Comparison of ENCODE assay signal across 16 cellular contexts in genomic region chr9:130940023-130940549, GRCh38. TPM values are rescaled to one million over a fixed set of nuclear protein-coding genes. Genes with fewer than 3 reads are reported as not detected.
DNase-seq lines count a peak whose midpoint lies in the region; ATAC-seq and TF ChIP-seq lines count a peak whose summit lies in the region.
"Had no signal": no experiment of that assay in that cellular context is flagged by ENCODE, and none has a peak within 500 bp of the region (broad histone marks: within the 10 kb centered on the region; RNA-seq: fewer than 3 reads in every experiment).

No MANE protein-coding gene starts in this region.

- H3K27me3 Mint-ChIP-seq in WTC11 (ENCODE audit: low read depth) = peaks cover 50% of the 10 kb centered on the region

- ATAC-seq in heart right ventricle = no peak
- ATAC-seq in WTC11 = no peak

- no peaks in the 10 kb centered on the region for H3K36me3 ChIP-seq in left ventricle myocardium inferior
- H3K36me3 ChIP-seq in heart right ventricle = no peaks in the 10 kb centered on the region
- no peaks in the 10 kb centered on the region for H3K36me3 ChIP-seq in iPS-20b (ENCODE audit: insufficient read depth, low read depth, low read length)
- no peaks in the 10 kb centered on the region for H3K36me3 ChIP-seq in urinary bladder (ENCODE audit: insufficient read depth)
- H3K36me3 ChIP-seq in ovary = no peaks in the 10 kb centered on the region

- H3K27ac ChIP-seq in left ventricle myocardium inferior (replicated peaks) (no peak overlapping the region), heart right ventricle (no peak overlapping the region), iPS-20b (ENCODE audit: low read length) (no peak overlapping the region), urinary bladder (ENCODE audit: low read depth) (no peak overlapping the region), ovary (no peak overlapping the region)

- intact Hi-C loops in left ventricle myocardium inferior (cut with micrococcal nuclease) (loop anchor here (10.0 kb wide), 1 partner anchor 235 kb away; no protein-coding TSS in a partner anchor), heart right ventricle (cut with DNase I) (loop anchor here (2.0 to 10.0 kb wide), 9 partner anchors 57 to 243 kb away; no protein-coding TSS in a partner anchor), ovary (cut with DNase I) (loop anchor here in 3 of 4 donors (2.0 to 10.0 kb wide), 6 partner anchors 73 to 241 kb away; no protein-coding TSS in a partner anchor)

- POLR2A ChIA-PET in WTC11 (lab: Charles Lee) = no interaction called here

- TF ChIP-seq CTCF in left ventricle myocardium inferior (IDR thresholded peaks at IDR 0.05; ENCODE audit: borderline replicate concordance) = no peak
- no peak for TF ChIP-seq CTCF in heart right ventricle (IDR thresholded peaks at IDR 0.05)
- TF ChIP-seq CTCF in WTC11 (IDR thresholded peaks at IDR 0.05) = no peak
- no peak for TF ChIP-seq CTCF in ovary (IDR thresholded peaks at IDR 0.05)

- no peak overlapping the region for H3K9ac ChIP-seq in iPS-20b (ENCODE audit: low read depth, low read length)

- H3K4me1 Mint-ChIP-seq in WTC11 = peaks cover 30% of the 10 kb centered on the region

- WGBS in heart right ventricle, 2 donors = 4% methylated on average over 32 of the region's 32 CpGs
- 7% methylated on average over 32 of the region's 32 CpGs for WGBS in urinary bladder
- 2 to 3% (median 3%) methylated on average over 23 to 32 of the region's 32 CpGs for WGBS in ovary, 3 donors

- no peaks in the 10 kb centered on the region for H3K9me3 ChIP-seq in left ventricle myocardium inferior (replicated peaks)
- H3K9me3 ChIP-seq in heart right ventricle = no peaks in the 10 kb centered on the region
- H3K9me3 ChIP-seq in iPS-20b (ENCODE audit: insufficient read depth, low read depth, low read length) = no peaks in the 10 kb centered on the region
- no peaks in the 10 kb centered on the region for H3K9me3 ChIP-seq in ovary

- no peaks in the 10 kb centered on the region for H3K36me3 Mint-ChIP-seq in WTC11

- TF ChIP-seq POLR2A in ovary (IDR thresholded peaks at IDR 0.05) = no peak

- H3K9me3 Mint-ChIP-seq in WTC11 = no peaks in the 10 kb centered on the region
- H3K9me3 Mint-ChIP-seq: nephron had no signal

- H3K27me3 ChIP-seq in left ventricle myocardium inferior (ENCODE audit: low read depth) (peaks cover 85% of the 10 kb centered on the region), heart right ventricle (peaks cover 36 to 83% (median 81%) of the 10 kb centered on the region in 7 donors), iPS-20b (ENCODE audit: insufficient read depth, low read length) (peaks cover 61% of the 10 kb centered on the region), ovary (peaks cover 12% of the 10 kb centered on the region)

- DNase-seq in left ventricle myocardium inferior = no peak
- no peak for DNase-seq in heart right ventricle
- DNase-seq in WTC11 (ENCODE audit: low spot score) = peak; percentile 41
- DNase-seq in hippocampal formation (lab: John Stamatoyannopoulos, UW) = no peak
- DNase-seq in stimulated activated CD4-positive, alpha-beta T cell treated with anti-CD3 and anti-CD28 coated beads, Interleukin-12 subunit alpha, Interleukin-12 subunit beta, amount 100 ng/mL, for 4 hours = no peak
- no peak for DNase-seq in ovary
- DNase-seq: activated CD4-positive, alpha-beta T cell treated with anti-CD3 and anti-CD28 coated beads for 1 hour; activated gamma-delta T cell; NCI-H1092 had no signal

- peak overlapping the region; percentile 67 for H3K4me3 ChIP-seq in left ventricle myocardium inferior
- H3K4me3 ChIP-seq in heart right ventricle = peak overlapping the region in 2 of 10 donors; percentile 45 to 53
- peak overlapping the region; percentile 76; the same call in 1 of the 2 replicates for H3K4me3 ChIP-seq in iPS-20b (ENCODE audit: low read length)
- H3K4me3 ChIP-seq in urinary bladder (ENCODE audit: low read depth, low read length) = peak overlapping the region; percentile 36
- H3K4me3 ChIP-seq in ovary = no peak overlapping the region

- no peak overlapping the region for H3K27ac Mint-ChIP-seq in WTC11
- H3K27ac Mint-ChIP-seq: CD14-positive monocyte, nephron had no signal

- CTCF ChIA-PET in WTC11 (lab: Charles Lee) = interaction anchor here (0.6 to 1.4 kb wide), 10 partner anchors 13 to 74 kb away, joined by 3 to 11 read pairs (median 4); no protein-coding TSS in a partner anchor

- H3K4me1 ChIP-seq in left ventricle myocardium inferior = peaks cover 32% of the 10 kb centered on the region
- H3K4me1 ChIP-seq in heart right ventricle = peaks cover 3 to 42% (median 21%) of the 10 kb centered on the region in 9 donors
- H3K4me1 ChIP-seq in iPS-20b (ENCODE audit: insufficient read depth, low read length) = peaks cover 9% of the 10 kb centered on the region; the same call in 1 of the 2 replicates
- H3K4me1 ChIP-seq in urinary bladder (ENCODE audit: insufficient read depth) = no peaks in the 10 kb centered on the region
- H3K4me1 ChIP-seq in ovary (ENCODE audit: insufficient read depth) = peaks cover 6% of the 10 kb centered on the region

- H3K4me3 Mint-ChIP-seq in WTC11 = peak overlapping the region; percentile 61

- TF ChIP-seq EP300 in ovary (IDR thresholded peaks at IDR 0.05) = no peak

TF ChIP-seq in WTC11, 78 proteins besides CTCF, POLR2A, EP300 and RAD21 (continues in another document):
- TF ChIP-seq JAZF1 (CRISPR knock-in tag; IDR thresholded peaks at IDR 0.05) (no peak), ZNF138 (CRISPR knock-in tag; conservative IDR thresholded peaks at IDR 0.05) (no peak), FOXP1 (CRISPR knock-in tag; IDR thresholded peaks at IDR 0.05; ENCODE audit: borderline replicate concordance) (no peak), HMGA2 (CRISPR knock-in tag; IDR thresholded peaks at IDR 0.05) (no peak), OVOL2 (CRISPR knock-in tag; IDR thresholded peaks at IDR 0.05; ENCODE audit: borderline replicate concordance) (no peak), ETV6 (CRISPR knock-in tag; IDR thresholded peaks at IDR 0.05) (no peak), ZSCAN18 (CRISPR knock-in tag; IDR thresholded peaks at IDR 0.05) (no peak), SMAD4 (CRISPR knock-in tag; IDR thresholded peaks at IDR 0.05) (no peak), USF1 (CRISPR knock-in tag; IDR thresholded peaks at IDR 0.05) (no peak), CBFB (CRISPR knock-in tag; IDR thresholded peaks at IDR 0.05; ENCODE audit: low read depth) (no peak)
- TF ChIP-seq, protein P1, sequence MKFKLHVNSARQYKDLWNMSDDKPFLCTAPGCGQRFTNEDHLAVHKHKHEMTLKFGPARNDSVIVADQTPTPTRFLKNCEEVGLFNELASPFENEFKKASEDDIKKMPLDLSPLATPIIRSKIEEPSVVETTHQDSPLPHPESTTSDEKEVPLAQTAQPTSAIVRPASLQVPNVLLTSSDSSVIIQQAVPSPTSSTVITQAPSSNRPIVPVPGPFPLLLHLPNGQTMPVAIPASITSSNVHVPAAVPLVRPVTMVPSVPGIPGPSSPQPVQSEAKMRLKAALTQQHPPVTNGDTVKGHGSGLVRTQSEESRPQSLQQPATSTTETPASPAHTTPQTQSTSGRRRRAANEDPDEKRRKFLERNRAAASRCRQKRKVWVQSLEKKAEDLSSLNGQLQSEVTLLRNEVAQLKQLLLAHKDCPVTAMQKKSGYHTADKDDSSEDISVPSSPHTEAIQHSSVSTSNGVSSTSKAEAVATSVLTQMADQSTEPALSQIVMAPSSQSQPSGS (CRISPR knock-in tag; IDR thresholded peaks at IDR 0.05; ENCODE audit: borderline replicate concordance, low read depth) = no peak
- TF ChIP-seq, protein P2, sequence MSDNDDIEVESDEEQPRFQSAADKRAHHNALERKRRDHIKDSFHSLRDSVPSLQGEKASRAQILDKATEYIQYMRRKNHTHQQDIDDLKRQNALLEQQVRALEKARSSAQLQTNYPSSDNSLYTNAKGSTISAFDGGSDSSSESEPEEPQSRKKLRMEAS (CRISPR knock-in tag; IDR thresholded peaks at IDR 0.05) = no peak
- TF ChIP-seq, protein P3, sequence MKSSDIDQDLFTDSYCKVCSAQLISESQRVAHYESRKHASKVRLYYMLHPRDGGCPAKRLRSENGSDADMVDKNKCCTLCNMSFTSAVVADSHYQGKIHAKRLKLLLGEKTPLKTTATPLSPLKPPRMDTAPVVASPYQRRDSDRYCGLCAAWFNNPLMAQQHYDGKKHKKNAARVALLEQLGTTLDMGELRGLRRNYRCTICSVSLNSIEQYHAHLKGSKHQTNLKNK (CRISPR knock-in tag; IDR thresholded peaks at IDR 0.05) = no peak

RNA-seq across cellular contexts. Expression of gene FIBCD1, which starts 1.0 kb away (rescaled TPM):
- total RNA-seq in left ventricle myocardium inferior = 0.58 TPM
- 1 to 10 TPM in 4 of 10 donors, under 1 TPM in 6; 0.16 to 5.8 (median 0.74) TPM for total RNA-seq in heart right ventricle
- polyA plus RNA-seq in heart right ventricle = 1 to 10 TPM; 2.0 to 3.9 TPM
- 6.6 to 9.1 TPM (median 8.8 TPM) in 3 replicates for total RNA-seq in WTC11 (2021)
- 0.16 TPM for total RNA-seq in urinary bladder
- polyA plus RNA-seq in urinary bladder = 2.4 TPM
- total RNA-seq in ovary = under 1 TPM in 5 of 7 donors, not detected in 2; 0.08 to 0.45 (median 0.13) TPM
- polyA plus RNA-seq in ovary = under 1 TPM in 1 of 2 donors, not detected in 1; 0.06 TPM
- polyA plus RNA-seq: CD14-positive monocyte had no signal

RNA-seq across cellular contexts. Expression of gene QRFP, which starts 43.5 kb away (rescaled TPM):
- total RNA-seq in left ventricle myocardium inferior (not detected), heart right ventricle (not detected), WTC11 (2021) (not detected in 3 replicates), urinary bladder (not detected), ovary (not detected)
- polyA plus RNA-seq in heart right ventricle (under 1 TPM in 1 of 2 donors, not detected in 1; 0.06 TPM), urinary bladder (0.15 TPM), ovary (not detected)
- total RNA-seq: cardiac septum, fibroblast of lung, kidney epithelial cell had no signal
- polyA plus RNA-seq: fibroblast of lung had no signal
